ENCODE assay signal across 7 cellular contexts in the genomic region with DNA sequence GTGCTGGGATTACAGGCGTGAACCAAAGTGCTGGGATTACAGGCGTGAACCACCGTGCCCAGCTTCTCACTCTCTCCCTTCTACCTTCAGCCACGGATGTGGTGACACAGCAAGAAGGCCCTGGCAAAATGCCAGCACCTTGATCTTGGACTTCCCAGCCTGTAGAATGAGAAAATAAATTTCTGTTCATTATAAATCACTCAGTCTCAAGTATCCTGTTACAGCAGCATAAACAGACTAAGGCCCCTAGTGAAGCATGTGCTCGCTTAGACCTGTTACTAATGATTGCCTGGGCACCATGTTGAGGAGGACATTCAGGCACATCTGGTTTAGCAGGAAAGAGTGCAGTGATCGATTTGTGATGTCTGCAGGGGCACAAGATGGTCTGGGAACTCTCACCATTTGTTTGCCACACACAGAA.
DNase-seq lines count a peak whose midpoint lies in the region; FAIRE-seq and TF ChIP-seq lines count a peak whose summit lies in the region.
"Not testable (repeated sequence)": the region's sequence is repeated elsewhere in the genome, so short reads cannot be mapped to it uniquely, and the experiment has no call there.

No MANE protein-coding gene starts in this region.

- not testable (repeated sequence) for H3K4me3 ChIP-seq in SK-N-SH (ENCODE audit: low read depth in 2 of 2, low read length in 1 of 2); endothelial cell of umbilical vein (replicated peaks in 1 of 3; ENCODE audit: insufficient read depth in 1 of 3, low read depth in 1 of 3, low read length in 3 of 3); small intestine (ENCODE audit: low read depth in 1 of 2, low read length in 2 of 2)

- peak; percentile 8 for FAIRE-seq in endothelial cell of umbilical vein (lab: Jason Lieb, UNC)
- FAIRE-seq in small intestine (lab: Jason Lieb, UNC): not testable (repeated sequence)

- not testable (repeated sequence) for TF ChIP-seq POLR2A in endothelial cell of umbilical vein (IDR thresholded peaks at IDR 0.05; ENCODE audit: low read depth, low read length)

- H3K27me3 Mint-ChIP-seq in activated CD4-positive, alpha-beta memory T cell treated with anti-CD3 and anti-CD28 coated beads for 36 hours; activated naive CD4-positive, alpha-beta T cell treated with anti-CD3 and anti-CD28 coated beads for 36 hours (ENCODE audit: low read depth): not testable (repeated sequence)

- H3F3A ChIP-seq in SK-N-SH (replicated peaks; ENCODE audit: insufficient read depth): not testable (repeated sequence)

- H3K27me3 ChIP-seq in SK-N-SH (ENCODE audit: insufficient read depth); endothelial cell of umbilical vein (ENCODE audit: control insufficient read depth in 2 of 2, insufficient read depth in 2 of 2, low read length in 2 of 2); small intestine (ENCODE audit: control insufficient read depth in 2 of 2, insufficient read depth in 2 of 2, low read length in 2 of 2): not testable (repeated sequence)

- CTCF ChIA-PET in SK-N-SH (lab: Yijun Ruan, JAX); activated CD4-positive, alpha-beta memory T cell treated with anti-CD3 and anti-CD28 coated beads for 36 hours (lab: Charles Lee); activated naive CD4-positive, alpha-beta T cell treated with anti-CD3 and anti-CD28 coated beads for 36 hours (lab: Charles Lee); endothelial cell of umbilical vein (lab: Charles Lee): not testable (repeated sequence)

- not testable (repeated sequence) for H3K36me3 ChIP-seq in SK-N-SH (replicated peaks in 1 of 2; ENCODE audit: control insufficient read depth in 1 of 2, insufficient read depth in 2 of 2, low read length in 1 of 2); endothelial cell of umbilical vein (ENCODE audit: control insufficient read depth in 2 of 2, extremely low read depth in 1 of 2, insufficient read depth in 2 of 2, low read length in 2 of 2); small intestine (ENCODE audit: control insufficient read depth in 2 of 2, insufficient read depth in 2 of 2, low read length in 2 of 2)

- not testable (repeated sequence) for H3K27ac Mint-ChIP-seq in activated CD4-positive, alpha-beta memory T cell treated with anti-CD3 and anti-CD28 coated beads for 36 hours; activated naive CD4-positive, alpha-beta T cell treated with anti-CD3 and anti-CD28 coated beads for 36 hours

- H3K9me3 Mint-ChIP-seq in activated CD4-positive, alpha-beta memory T cell treated with anti-CD3 and anti-CD28 coated beads for 36 hours; activated naive CD4-positive, alpha-beta T cell treated with anti-CD3 and anti-CD28 coated beads for 36 hours: not testable (repeated sequence)

- H3K27ac ChIP-seq in SK-N-SH (ENCODE audit: low read depth in 2 of 2, low read length in 1 of 2); endothelial cell of umbilical vein (ENCODE audit: insufficient read depth, low read depth, low read length); small intestine (ENCODE audit: low read depth in 1 of 2, low read length in 1 of 2): not testable (repeated sequence)

- H3K9me3 ChIP-seq in SK-N-SH; endothelial cell of umbilical vein (replicated peaks; ENCODE audit: control insufficient read depth, insufficient read depth, low read length); small intestine (ENCODE audit: control insufficient read depth, low read depth): not testable (repeated sequence)

- TF ChIP-seq EP300 in SK-N-SH (IDR thresholded peaks at IDR 0.05; ENCODE audit: borderline replicate concordance in 1 of 2, low read depth in 1 of 2, low read length in 1 of 2): not testable (repeated sequence)

- H3K4me1 ChIP-seq in SK-N-SH (ENCODE audit: control insufficient read depth in 1 of 2, insufficient read depth in 2 of 2, low read depth in 1 of 2, low read length in 1 of 2); endothelial cell of umbilical vein (ENCODE audit: control insufficient read depth, extremely low read depth, insufficient read depth, low read length); small intestine (ENCODE audit: control insufficient read depth in 2 of 2, insufficient read depth in 1 of 2, low read depth in 1 of 2, low read length in 1 of 2): not testable (repeated sequence)

- dilution Hi-C loops in endothelial cell of umbilical vein (cut with MboI; ENCODE audit: extremely low pct_ligation_motif_present, low sequenced_read_pairs): not testable (repeated sequence)

- TF ChIP-seq CTCF in SK-N-SH (IDR thresholded peaks at IDR 0.05); endothelial cell of umbilical vein (IDR thresholded peaks at IDR 0.05; ENCODE audit: extremely low read depth in 1 of 2, insufficient read depth in 1 of 2, low read depth in 1 of 2, low read length in 2 of 2): not testable (repeated sequence)

- not testable (repeated sequence) for H4K20me1 ChIP-seq in SK-N-SH (ENCODE audit: insufficient read depth); endothelial cell of umbilical vein (replicated peaks; ENCODE audit: control insufficient read depth, extremely low read depth, insufficient read depth, low read length)

- POLR2A ChIA-PET in SK-N-SH (lab: Yijun Ruan, JAX); activated CD4-positive, alpha-beta memory T cell treated with anti-CD3 and anti-CD28 coated beads for 36 hours (lab: Charles Lee); endothelial cell of umbilical vein (lab: Charles Lee): not testable (repeated sequence)

- not testable (repeated sequence) for H3K4me1 Mint-ChIP-seq in activated CD4-positive, alpha-beta memory T cell treated with anti-CD3 and anti-CD28 coated beads for 36 hours (ENCODE audit: low read depth); activated naive CD4-positive, alpha-beta T cell treated with anti-CD3 and anti-CD28 coated beads for 36 hours (ENCODE audit: low read depth)

- H3K9ac ChIP-seq in SK-N-SH; endothelial cell of umbilical vein (replicated peaks; ENCODE audit: extremely low read depth, insufficient read depth, low read length): not testable (repeated sequence)

- not testable (repeated sequence) for H3K9me1 ChIP-seq in endothelial cell of umbilical vein (replicated peaks; ENCODE audit: control insufficient read depth, extremely low read depth, insufficient read depth, low read length)

- not testable (repeated sequence) for H3K9me2 ChIP-seq in SK-N-SH

- DNase-seq in DMS 273 (lab: John Stamatoyannopoulos, UW; ENCODE audit: unreplicated experiment) (peak; percentile 18), NCI-H1105 treated with DMSO at 0.1 percent for 48 hours (lab: John Stamatoyannopoulos, UW) (peak; percentile 11), small intestine (peak; percentile 12)
- not testable (repeated sequence) for DNase-seq in SK-N-SH; endothelial cell of umbilical vein (ENCODE audit: low read depth, low spot score)
- DNase-seq in activated CD4-positive, alpha-beta memory T cell treated with anti-CD3 and anti-CD28 coated beads for 36 hours: peak; percentile 21
- DNase-seq in activated naive CD4-positive, alpha-beta T cell treated with anti-CD3 and anti-CD28 coated beads for 36 hours: peak; percentile 40

- intact Hi-C loops in activated CD4-positive, alpha-beta memory T cell treated with anti-CD3 and anti-CD28 coated beads for 36 hours (cut with micrococcal nuclease); activated naive CD4-positive, alpha-beta T cell treated with anti-CD3 and anti-CD28 coated beads for 36 hours (cut with micrococcal nuclease); endothelial cell of umbilical vein (cut with micrococcal nuclease): not testable (repeated sequence)

- BruUV-seq in endothelial cell of umbilical vein (replicated peaks; lab: Mats Ljungman, UMichigan): not testable (repeated sequence)

- H3K36me3 Mint-ChIP-seq in activated CD4-positive, alpha-beta memory T cell treated with anti-CD3 and anti-CD28 coated beads for 36 hours: not testable (repeated sequence)
- peaks cover 11% of the 10 kb centered on the region for H3K36me3 Mint-ChIP-seq in activated naive CD4-positive, alpha-beta T cell treated with anti-CD3 and anti-CD28 coated beads for 36 hours (ENCODE audit: low read depth)

- not testable (repeated sequence) for H3K4me3 Mint-ChIP-seq in activated CD4-positive, alpha-beta memory T cell treated with anti-CD3 and anti-CD28 coated beads for 36 hours; activated naive CD4-positive, alpha-beta T cell treated with anti-CD3 and anti-CD28 coated beads for 36 hours

- 80% methylated on average over 6 of the region's 6 CpGs for WGBS in SK-N-SH (ENCODE audit: low lambda C conversion rate)
- 80 to 84% (median 84%) methylated on average over 6 of the region's 6 CpGs for WGBS in small intestine, 3 donors

- H2AFZ ChIP-seq in SK-N-SH (ENCODE audit: low read depth); endothelial cell of umbilical vein (ENCODE audit: low read depth, low read length): not testable (repeated sequence)

- TF ChIP-seq RAD21 in SK-N-SH (IDR thresholded peaks at IDR 0.05; ENCODE audit: low read length): not testable (repeated sequence)

- not testable (repeated sequence) for H3K79me2 ChIP-seq in SK-N-SH (ENCODE audit: insufficient read depth); endothelial cell of umbilical vein (ENCODE audit: control insufficient read depth, insufficient read depth, low read length)

- H3K4me2 ChIP-seq in SK-N-SH; endothelial cell of umbilical vein (ENCODE audit: insufficient read depth, low read length): not testable (repeated sequence)

TF ChIP-seq in SK-N-SH, 30 proteins besides CTCF, POLR2A, EP300 and RAD21:
- TF ChIP-seq NFIC (IDR thresholded peaks at IDR 0.05; ENCODE audit: borderline replicate concordance): peak; percentile 42; the same call in 1 of the 2 replicates
TF ChIP-seq in SK-N-SH: peak in this region for 1; not testable (repeated sequence) for 29.
